Comparison of ENCODE assay signal across 26 cellular contexts in the genomic region with DNA sequence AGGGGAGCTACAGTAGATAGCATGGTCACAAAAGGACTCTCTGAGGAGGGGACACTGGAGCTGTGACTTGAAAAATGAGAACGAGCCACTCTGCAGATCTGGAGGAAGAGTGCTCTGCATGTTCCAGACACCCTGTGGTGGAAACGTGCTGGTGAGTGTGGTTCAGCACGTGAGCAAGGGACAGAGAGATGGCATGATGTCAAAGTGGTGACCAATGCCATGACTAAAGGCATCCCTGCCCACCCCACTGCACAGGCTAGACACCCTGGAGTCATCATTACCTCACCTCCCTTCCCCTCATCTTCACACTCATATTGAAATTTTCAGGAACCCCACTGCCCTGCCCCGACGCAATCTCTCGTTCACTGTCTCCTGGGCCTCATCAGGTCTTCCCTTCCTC. TPM values are rescaled to one million over a fixed set of nuclear protein-coding genes. Genes with fewer than 3 reads are reported as not detected.
DNase-seq lines count a peak whose midpoint lies in the region; ATAC-seq and TF ChIP-seq lines count a peak whose summit lies in the region.
"Had no signal": no experiment of that assay in that cellular context is flagged by ENCODE, and none has a peak within 500 bp of the region (broad histone marks: within the 10 kb centered on the region; RNA-seq: fewer than 3 reads in every experiment).

No MANE protein-coding gene starts in this region.

- no peaks in the 10 kb centered on the region for H3K27me3 ChIP-seq in OCI-LY3 (ENCODE audit: low read depth, low read length)
- H3K27me3 ChIP-seq: adrenal gland, BLaER1, right atrium auricular region, tibial artery, vagina had no signal

- H3K4me2 ChIP-seq in OCI-LY3 (ENCODE audit: low read length): peak overlapping the region; percentile 99
- H3K4me2 ChIP-seq: BLaER1 had no signal

- no peak overlapping the region for H3K9ac ChIP-seq in OCI-LY3 (ENCODE audit: low read length)
- H3K9ac ChIP-seq: BLaER1 had no signal

- H3K9me3 Mint-ChIP-seq in activated naive CD4-positive, alpha-beta T cell treated with anti-CD3 and anti-CD28 coated beads, Interleukin-2, amount 50 U/mL, for 72 hours: no peaks in the 10 kb centered on the region
- no peaks in the 10 kb centered on the region for H3K9me3 Mint-ChIP-seq in activated naive CD4-positive, alpha-beta T cell treated with anti-CD3 and anti-CD28 coated beads, Interleukin-2, amount 10 ng/mL, durations not matched to agents 7 days and 5 days
- H3K9me3 Mint-ChIP-seq in T-helper 2 cell treated with Interferon-gamma antibody and Interleukin-4, amounts not matched to agents 5 μg/mL and 100 μg/mL, for 36 hours: no peaks in the 10 kb centered on the region
- H3K9me3 Mint-ChIP-seq: activated T-cell treated with anti-CD3 and anti-CD28 coated beads, Interleukin-2, amount 50 U/mL, for 4 hours; central memory CD8-positive, alpha-beta T cell; HFFc6; mesothelial cell of epicardium had no signal

- H3K4me3 Mint-ChIP-seq in activated naive CD4-positive, alpha-beta T cell treated with anti-CD3 and anti-CD28 coated beads, Interleukin-2, amount 10 ng/mL, durations not matched to agents 7 days and 5 days: no peak overlapping the region
- no peak overlapping the region for H3K4me3 Mint-ChIP-seq in T-helper 2 cell treated with Interferon-gamma antibody and Interleukin-4, amounts not matched to agents 5 μg/mL and 100 μg/mL, for 36 hours
- H3K4me3 Mint-ChIP-seq: activated T-cell treated with anti-CD3 and anti-CD28 coated beads, Interleukin-2, amount 50 U/mL, for 4 hours; central memory CD8-positive, alpha-beta T cell; HFFc6; mesothelial cell of epicardium had no signal

- no peaks in the 10 kb centered on the region for H4K20me1 ChIP-seq in OCI-LY3 (ENCODE audit: insufficient read depth, low read length)
- H4K20me1 ChIP-seq: BLaER1 had no signal

- CTCF ChIA-PET in activated naive CD4-positive, alpha-beta T cell treated with anti-CD3 and anti-CD28 coated beads, Interleukin-2, amount 10 ng/mL, durations not matched to agents 7 days and 5 days (lab: Charles Lee): interaction anchor here (1.2 kb wide), 1 partner anchor 49 kb away, joined by 4 read pairs; no protein-coding TSS in a partner anchor

- H3K36me3 Mint-ChIP-seq in activated naive CD4-positive, alpha-beta T cell treated with anti-CD3 and anti-CD28 coated beads, Interleukin-2, amount 50 U/mL, for 72 hours: no peaks in the 10 kb centered on the region
- H3K36me3 Mint-ChIP-seq in activated naive CD4-positive, alpha-beta T cell treated with anti-CD3 and anti-CD28 coated beads, Interleukin-2, amount 10 ng/mL, durations not matched to agents 7 days and 5 days: peaks cover 2% of the 10 kb centered on the region
- no peaks in the 10 kb centered on the region for H3K36me3 Mint-ChIP-seq in T-helper 2 cell treated with Interferon-gamma antibody and Interleukin-4, amounts not matched to agents 5 μg/mL and 100 μg/mL, for 36 hours (ENCODE audit: low read depth)
- H3K36me3 Mint-ChIP-seq: mesothelial cell of epicardium had no signal

- H3K9me3 ChIP-seq in OCI-LY3 (ENCODE audit: insufficient read depth, low read length): no peaks in the 10 kb centered on the region
- H3K9me3 ChIP-seq: adrenal gland, BLaER1, right atrium auricular region, tibial artery, vagina had no signal

- peaks cover 58% of the 10 kb centered on the region for H3K4me1 ChIP-seq in OCI-LY3 (ENCODE audit: low read length)
- H3K4me1 ChIP-seq: adrenal gland, tibial artery, vagina had no signal

- H3K27ac Mint-ChIP-seq in activated naive CD4-positive, alpha-beta T cell treated with anti-CD3 and anti-CD28 coated beads, Interleukin-2, amount 50 U/mL, for 72 hours: no peak overlapping the region
- no peak overlapping the region for H3K27ac Mint-ChIP-seq in activated naive CD4-positive, alpha-beta T cell treated with anti-CD3 and anti-CD28 coated beads, Interleukin-2, amount 10 ng/mL, durations not matched to agents 7 days and 5 days
- no peak overlapping the region for H3K27ac Mint-ChIP-seq in T-helper 2 cell treated with Interferon-gamma antibody and Interleukin-4, amounts not matched to agents 5 μg/mL and 100 μg/mL, for 36 hours
- H3K27ac Mint-ChIP-seq: HFFc6, mesothelial cell of epicardium had no signal

- H3K36me3 ChIP-seq in OCI-LY3 (replicated peaks; ENCODE audit: low read depth, low read length): peaks cover 35% of the 10 kb centered on the region
- H3K36me3 ChIP-seq: adrenal gland, BLaER1, right atrium auricular region, vagina had no signal

- H3K27ac ChIP-seq in OCI-LY3 (ENCODE audit: low read length): peak overlapping the region; percentile 21
- H3K27ac ChIP-seq: adrenal gland, BLaER1, right atrium auricular region, SK-N-MC, tibial artery, vagina had no signal

- peak; percentile 55 to 60 for ATAC-seq in activated naive CD4-positive, alpha-beta T cell treated with anti-CD3 and anti-CD28 coated beads, Interleukin-2, amount 50 U/mL, for 72 hours
- ATAC-seq in GM21390 (IDR thresholded peaks at IDR 0.05; ENCODE audit: unreplicated experiment): no peak
- ATAC-seq: activated CD4-positive, CD25-positive, alpha-beta regulatory T cell treated with anti-CD3 and anti-CD28 coated beads, Interleukin-2, amount 50 U/mL, for 24 hours; activated T-cell treated with anti-CD3 and anti-CD28 coated beads, Interleukin-2, amount 50 U/mL, for 4 hours had no signal

- peaks cover 4% of the 10 kb centered on the region for H3K27me3 Mint-ChIP-seq in activated naive CD4-positive, alpha-beta T cell treated with anti-CD3 and anti-CD28 coated beads, Interleukin-2, amount 10 ng/mL, durations not matched to agents 7 days and 5 days
- no peaks in the 10 kb centered on the region for H3K27me3 Mint-ChIP-seq in T-helper 2 cell treated with Interferon-gamma antibody and Interleukin-4, amounts not matched to agents 5 μg/mL and 100 μg/mL, for 36 hours (ENCODE audit: low read depth)
- H3K27me3 Mint-ChIP-seq: central memory CD8-positive, alpha-beta T cell had no signal

- H3K4me3 ChIP-seq in OCI-LY3 (ENCODE audit: low read length): peak overlapping the region; percentile 16; the same call in 1 of the 2 replicates
- H3K4me3 ChIP-seq: adrenal gland, BLaER1, right atrium auricular region, SK-N-MC, tibial artery, vagina had no signal

- H3K79me2 ChIP-seq in OCI-LY3 (ENCODE audit: low read length): peaks cover 50% of the 10 kb centered on the region

- H3K4me1 Mint-ChIP-seq in activated naive CD4-positive, alpha-beta T cell treated with anti-CD3 and anti-CD28 coated beads, Interleukin-2, amount 10 ng/mL, durations not matched to agents 7 days and 5 days: peaks cover 17% of the 10 kb centered on the region
- H3K4me1 Mint-ChIP-seq in T-helper 2 cell treated with Interferon-gamma antibody and Interleukin-4, amounts not matched to agents 5 μg/mL and 100 μg/mL, for 36 hours (ENCODE audit: low read depth): peaks cover 14% of the 10 kb centered on the region
- H3K4me1 Mint-ChIP-seq: mesothelial cell of epicardium had no signal

- no peak for TF ChIP-seq CTCF in OCI-LY3 (IDR thresholded peaks at IDR 0.05; ENCODE audit: low read depth, low read length)

- DNase-seq in activated naive CD4-positive, alpha-beta T cell treated with anti-CD3 and anti-CD28 coated beads, Interleukin-2, amount 50 U/mL, for 72 hours (ENCODE audit: low spot score in 2 of 2): no peak
- no peak for DNase-seq in activated naive CD4-positive, alpha-beta T cell treated with anti-CD3 and anti-CD28 coated beads, Interleukin-2, amount 10 ng/mL, durations not matched to agents 7 days and 5 days
- DNase-seq in ELR (ENCODE audit: low read depth) (peak; percentile 32), kidney tubule cell (ENCODE audit: low spot score) (peak; percentile 6), GM19238 (ENCODE audit: insufficient read length, low spot score) (no peak)
- no peak for DNase-seq in T-helper 2 cell treated with Interferon-gamma antibody and Interleukin-4, amounts not matched to agents 5 μg/mL and 100 μg/mL, for 36 hours (ENCODE audit: low spot score)
- DNase-seq: activated T-cell treated with anti-CD3 and anti-CD28 coated beads, Interleukin-2, amount 50 U/mL, for 4 hours; erythroblast; GDM1; HFFc6; kidney; NCI-H1105; NCI-H1930; NCI-H2171 treated with DMSO at 0.1 percent for 48 hours; NCI-H510A; tibial artery had no signal

- H2AFZ ChIP-seq in OCI-LY3 (ENCODE audit: low read depth, low read length): no peak overlapping the region

RNA-seq across cellular contexts. Expression of a gene that starts 56.5 kb away (rescaled TPM):
- total RNA-seq in activated naive CD4-positive, alpha-beta T cell treated with anti-CD3 and anti-CD28 coated beads, Interleukin-2, amount 50 U/mL, for 72 hours: 1 to 10 TPM in 1 of 2 donors, under 1 TPM in 1; 0.89 to 1.6 TPM

Comparison
In these comparisons a context has a peak if more than half of its experiments do, and no peak if none do; other contexts are left out.
1. DNase-seq: peak in ELR (single experiment) and kidney tubule cell (single experiment); none in activated naive CD4-positive, alpha-beta T cell treated with anti-CD3 and anti-CD28 coated beads, Interleukin-2, amount 50 U/mL, for 72 hours (0 of 2), activated naive CD4-positive, alpha-beta T cell treated with anti-CD3 and anti-CD28 coated beads, Interleukin-2, amount 10 ng/mL, durations not matched to agents 7 days and 5 days (single experiment), GM19238 (single experiment) and T-helper 2 cell treated with Interferon-gamma antibody and Interleukin-4, amounts not matched to agents 5 μg/mL and 100 μg/mL, for 36 hours (single experiment).